ENCODE assay signal across 23 cellular contexts in the genomic region with DNA sequence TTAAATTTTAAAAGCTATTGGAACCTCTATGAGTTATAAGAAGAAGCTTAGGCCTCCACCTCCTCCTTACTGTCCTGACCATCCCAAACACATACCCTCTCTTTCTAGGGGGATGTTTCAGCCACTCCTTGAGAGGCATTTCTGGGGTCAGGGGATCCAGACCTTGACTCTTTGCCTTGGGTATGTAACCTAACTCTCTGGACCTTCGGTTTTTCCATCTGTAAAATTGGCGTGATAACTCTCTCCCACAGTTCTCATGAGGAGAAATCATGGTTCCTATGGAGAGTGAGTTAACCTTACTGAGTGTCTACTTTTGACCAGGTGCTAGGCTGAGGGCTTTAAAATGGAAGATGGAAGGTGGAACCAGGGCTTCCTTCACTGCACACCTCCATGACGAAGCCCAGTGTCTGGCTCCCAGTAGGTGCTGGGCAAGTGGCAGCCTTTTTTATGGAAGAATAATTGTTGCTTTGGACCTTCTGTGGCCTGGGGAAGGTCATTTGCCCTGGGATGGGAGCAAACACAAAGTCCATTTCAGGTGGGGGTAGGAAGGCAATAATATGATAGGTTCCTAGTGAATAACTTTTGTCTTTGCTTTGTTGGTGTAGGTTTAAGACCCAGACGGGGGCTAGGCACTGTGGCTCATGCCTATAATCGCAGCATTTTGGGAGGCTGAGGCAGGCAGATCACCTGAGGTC.
"Had no signal": no experiment of that assay in that cellular context is flagged by ENCODE, and none has a peak within 500 bp of the region (broad histone marks: within the 10 kb centered on the region; RNA-seq: fewer than 3 reads in every experiment).

No MANE protein-coding gene starts in this region.

- H3K27me3 ChIP-seq: heart left ventricle, hepatocyte, ovary, sigmoid colon, spleen, transverse colon, upper lobe of right lung had no signal

- H3K9me3 ChIP-seq: heart left ventricle, ovary, prostate gland, sigmoid colon, spleen, transverse colon, upper lobe of right lung had no signal

- H3K27me3 Mint-ChIP-seq: naive B cell had no signal

- H3K4me3 Mint-ChIP-seq: mesothelial cell of epicardium; natural killer cell; nephron progenitor cell; stimulated activated effector memory CD8-positive, alpha-beta T cell treated with anti-CD3 and anti-CD28 coated beads, Interleukin-12 subunit alpha, Interleukin-12 subunit beta, amount 100 ng/mL, for 72 hours; stimulated activated naive CD8-positive, alpha-beta T cell treated with anti-CD3 and anti-CD28 coated beads, Interleukin-15, amount 100 ng/mL, for 72 hours had no signal

- H3K9me3 Mint-ChIP-seq: mesothelial cell of epicardium; naive B cell; natural killer cell; nephron progenitor cell; stimulated activated effector memory CD8-positive, alpha-beta T cell treated with anti-CD3 and anti-CD28 coated beads, Interleukin-12 subunit alpha, Interleukin-12 subunit beta, amount 100 ng/mL, for 72 hours; stimulated activated naive CD8-positive, alpha-beta T cell treated with anti-CD3 and anti-CD28 coated beads, Interleukin-15, amount 100 ng/mL, for 72 hours had no signal

- H3K4me2 ChIP-seq: hepatocyte had no signal

- H3K4me3 ChIP-seq: heart left ventricle, hepatocyte, lung, ovary, prostate gland, sigmoid colon, spleen, transverse colon, upper lobe of right lung had no signal

- H3K27ac ChIP-seq: heart left ventricle, hepatocyte, ovary, prostate gland, sigmoid colon, spleen, transverse colon, upper lobe of right lung had no signal

- ATAC-seq: heart left ventricle; natural killer cell; right cardiac atrium; stimulated activated effector memory CD8-positive, alpha-beta T cell treated with anti-CD3 and anti-CD28 coated beads, Interleukin-12 subunit alpha, Interleukin-12 subunit beta, amount 100 ng/mL, for 72 hours; stimulated activated naive CD8-positive, alpha-beta T cell treated with anti-CD3 and anti-CD28 coated beads, Interleukin-15, amount 100 ng/mL, for 72 hours; upper lobe of right lung had no signal

- H3K27ac Mint-ChIP-seq: mesothelial cell of epicardium; natural killer cell; nephron progenitor cell; stimulated activated effector memory CD8-positive, alpha-beta T cell treated with anti-CD3 and anti-CD28 coated beads, Interleukin-12 subunit alpha, Interleukin-12 subunit beta, amount 100 ng/mL, for 72 hours; stimulated activated naive CD8-positive, alpha-beta T cell treated with anti-CD3 and anti-CD28 coated beads, Interleukin-15, amount 100 ng/mL, for 72 hours had no signal

- H3K36me3 Mint-ChIP-seq: natural killer cell had no signal

- H3K36me3 ChIP-seq: ovary had no signal

- DNase-seq: heart left ventricle; islet precursor cell; mesendoderm; naive B cell; natural killer cell; nephron progenitor cell; ovary; retina; right cardiac atrium; sigmoid colon; small intestine; spleen; stimulated activated CD4-positive, alpha-beta T cell treated with anti-CD3 and anti-CD28 coated beads, Interleukin-4, amount 100 ng/mL, for 24 hours; stimulated activated naive CD4-positive, alpha-beta T cell treated with Interleukin-2 at 50 U/mL for 16 hours; stimulated activated naive CD8-positive, alpha-beta T cell treated with anti-CD3 and anti-CD28 coated beads, Interleukin-15, amount 100 ng/mL, for 72 hours; substantia nigra; transverse colon; upper lobe of right lung had no signal
